In genomic region chr6:17281497-17282481, GRCh38 we compare ENCODE assay signal across 8 cellular contexts. TPM values are rescaled to one million over a fixed set of nuclear protein-coding genes. Genes with fewer than 3 reads are reported as not detected.
DNase-seq lines count a peak whose midpoint lies in the region; ATAC-seq, FAIRE-seq and TF ChIP-seq lines count a peak whose summit lies in the region.

No MANE protein-coding gene starts in this region.

- no peak for FAIRE-seq in GM19239 (lab: Jason Lieb, UNC)

- no peaks in the 10 kb centered on the region for H3K9me3 Mint-ChIP-seq in natural killer cell

- H3K4me3 Mint-ChIP-seq in natural killer cell = peak overlapping the region; percentile 80

- peaks cover 10 to 79% (median 68%) of the 10 kb centered on the region in 4 donors for H3K4me1 ChIP-seq in esophagus muscularis mucosa
- no peaks in the 10 kb centered on the region for H3K4me1 ChIP-seq in BE2C

- WGBS in esophagus muscularis mucosa = 2% methylated on average over 57 of the region's 77 CpGs

- H3K9me3 ChIP-seq in SK-N-MC (ENCODE audit: low read depth, low read length) = no peaks in the 10 kb centered on the region
- no peaks in the 10 kb centered on the region for H3K9me3 ChIP-seq in esophagus muscularis mucosa
- H3K9me3 ChIP-seq in BE2C = no peaks in the 10 kb centered on the region

- H3K4me1 Mint-ChIP-seq in natural killer cell = peaks cover 5 to 11% of the 10 kb centered on the region in 2 donors

- H3K4me3 ChIP-seq in SK-N-MC (peak overlapping the region; percentile 91), esophagus muscularis mucosa (peak overlapping the region; percentile 76 to 93 (median 90)), BE2C (ENCODE audit: low read depth, low read length) (no peak overlapping the region)

- TF ChIP-seq EP300 in esophagus muscularis mucosa (IDR thresholded peaks at IDR 0.05) = no peak

- peak; percentile 7 for DNase-seq in NCI-H1092 treated with DMSO at 0.1 percent for 48 hours (lab: John Stamatoyannopoulos, UW)
- no peak for DNase-seq in NCI-H1092 (lab: John Stamatoyannopoulos, UW)
- no peak for DNase-seq in SK-N-MC (ENCODE audit: low read depth, low spot score)
- no peak for DNase-seq in esophagus muscularis mucosa (ENCODE audit: extremely low spot score)
- DNase-seq in natural killer cell = no peak
- DNase-seq in GM19239 (ENCODE audit: insufficient read length, low spot score) = no peak
- no peak for DNase-seq in NCI-H510A (lab: John Stamatoyannopoulos, UW)
- DNase-seq in BE2C = no peak

- TF ChIP-seq POLR2A in esophagus muscularis mucosa (IDR thresholded peaks at IDR 0.05; ENCODE audit: low read depth) = no peak

- no peaks in the 10 kb centered on the region for H3K36me3 Mint-ChIP-seq in natural killer cell

- H3K27me3 Mint-ChIP-seq in natural killer cell (ENCODE audit: low read depth in 2 of 2) = peaks cover 55 to 83% of the 10 kb centered on the region in 2 donors

- no peak overlapping the region for H3K27ac Mint-ChIP-seq in natural killer cell

- no peaks in the 10 kb centered on the region for H3K27me3 ChIP-seq in esophagus muscularis mucosa
- H3K27me3 ChIP-seq in BE2C = peaks cover 19% of the 10 kb centered on the region

- peak overlapping the region; percentile 71 for H3K9ac ChIP-seq in SK-N-MC (ENCODE audit: insufficient read length)

- no peak overlapping the region for H3K27ac ChIP-seq in SK-N-MC
- peak overlapping the region; percentile 96 to 99 (median 96) for H3K27ac ChIP-seq in esophagus muscularis mucosa (replicated peaks in 1 of 4)

- TF ChIP-seq CTCF in esophagus muscularis mucosa (IDR thresholded peaks at IDR 0.05) = no peak
- TF ChIP-seq CTCF in natural killer cell (IDR thresholded peaks at IDR 0.05) = no peak
- TF ChIP-seq CTCF in BE2C (IDR thresholded peaks at IDR 0.05; ENCODE audit: low read depth, low read length) = no peak

- H3K36me3 ChIP-seq in SK-N-MC (ENCODE audit: insufficient read depth, low read length) (no peaks in the 10 kb centered on the region), esophagus muscularis mucosa (no peaks in the 10 kb centered on the region), BE2C (no peaks in the 10 kb centered on the region)

- ATAC-seq in natural killer cell = peak in 1 of 3 donors; percentile 17

- intact Hi-C loops in esophagus muscularis mucosa (cut with DNase I) = loop anchor here (5.0 kb wide), 2 partner anchors 111 to 301 kb away; partner anchors contain the start of gene CAP2
- intact Hi-C loops in natural killer cell (cut with micrococcal nuclease) = no loop called here

RNA-seq across cellular contexts. Expression of gene RBM24, which starts 0.6 kb away (rescaled TPM):
- 10 to 100 TPM; 10.9 to 25.5 (median 20.9) TPM for total RNA-seq in esophagus muscularis mucosa
- total RNA-seq in natural killer cell = not detected
- polyA plus RNA-seq in BE2C (2012; ENCODE audit: insufficient read depth, insufficient read length, low read depth) = not detected

Comparison
In these comparisons a context has a peak if more than half of its experiments do, and no peak if none do; other contexts are left out.
1. RNA of gene RBM24, which starts 0.6 kb away (total RNA-seq): 10.9 to 25.5 TPM in esophagus muscularis mucosa; not detected in natural killer cell; every median in the first group is over 10 times any median in the second.